9 cellular contexts compared by ENCODE assay signal in the genomic region with DNA sequence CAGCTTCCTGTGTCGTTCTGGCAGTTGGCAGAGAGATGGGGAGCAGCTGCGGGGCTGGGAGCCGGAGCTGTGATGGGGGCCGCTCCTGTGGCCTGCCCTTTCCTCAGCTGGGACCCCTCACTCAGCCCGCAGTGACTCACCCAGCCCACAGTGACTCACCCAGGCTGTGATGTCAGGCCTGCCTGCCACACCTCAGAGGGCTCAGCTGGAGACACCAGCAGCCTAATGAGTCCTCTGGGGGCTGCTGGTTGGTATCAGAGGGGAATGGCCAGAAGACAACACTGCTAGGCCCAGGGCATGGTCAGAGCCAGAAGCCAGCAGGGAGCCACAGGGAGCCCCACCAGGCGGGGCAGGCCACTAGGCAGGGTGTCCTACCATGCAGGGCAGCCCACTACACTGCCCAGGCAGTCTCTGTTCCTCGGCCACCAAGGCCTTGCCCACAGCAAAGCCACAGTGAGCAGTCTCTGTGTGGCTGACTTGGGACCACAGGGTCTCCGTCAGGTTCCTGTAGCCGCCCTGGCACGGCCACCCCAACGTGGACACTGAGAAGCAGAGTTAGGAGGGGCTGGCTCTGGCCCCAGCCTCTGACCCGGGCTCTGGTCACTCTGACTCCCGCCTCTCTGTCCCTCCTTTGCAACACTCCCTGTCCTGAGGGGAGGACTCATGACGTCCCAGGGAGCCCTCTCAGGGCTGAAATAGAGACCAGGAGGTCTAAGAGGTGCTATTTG. TPM values are rescaled to one million over a fixed set of nuclear protein-coding genes. Genes with fewer than 3 reads are reported as not detected.
A peak's percentile ranks its signal among the peaks of the same experiment; 100 is the strongest.
DNase-seq lines count a peak whose midpoint lies in the region; ATAC-seq and TF ChIP-seq lines count a peak whose summit lies in the region.
"Had no signal": no experiment of that assay in that cellular context is flagged by ENCODE, and none has a peak within 500 bp of the region (broad histone marks: within the 10 kb centered on the region; RNA-seq: fewer than 3 reads in every experiment).

No MANE protein-coding gene starts in this region.

- peak; percentile 56 for ATAC-seq in GM18867 (IDR thresholded peaks at IDR 0.05; ENCODE audit: unreplicated experiment)

- H3K4me1 ChIP-seq in HUES6 (ENCODE audit: control insufficient read depth, insufficient read depth, low read length), result peaks cover 43% of the 10 kb centered on the region

- peak overlapping the region; percentile 35 for H3K9ac ChIP-seq in HUES6 (ENCODE audit: low read length)

- H3K9me3 ChIP-seq in HUES6 (ENCODE audit: control insufficient read depth, insufficient read depth, low read depth, low read length), result no peaks in the 10 kb centered on the region
- H3K9me3 ChIP-seq: neutrophil had no signal

- DNase-seq in activated CD8-positive, alpha-beta memory T cell treated with anti-CD3 and anti-CD28 coated beads for 48 hours (ENCODE audit: low read depth in 2 of 3, low spot score in 2 of 3), result peak; percentile 56 to 85 (median 68)
- DNase-seq in epithelial cell of proximal tubule (ENCODE audit: low read depth) (no peak), skeletal muscle cell (ENCODE audit: low read depth) (peak; percentile 55), NCI-H345 (lab: John Stamatoyannopoulos, UW) (no peak), NCI-H1694 (lab: John Stamatoyannopoulos, UW) (no peak), caudate nucleus (lab: John Stamatoyannopoulos, UW) (no peak)

- no peak overlapping the region for H3K4me3 ChIP-seq in HUES6 (ENCODE audit: low read depth, low read length)
- H3K4me3 ChIP-seq in epithelial cell of proximal tubule (ENCODE audit: low read depth, low read length), result peak overlapping the region; percentile 92
- H3K4me3 ChIP-seq in skeletal muscle cell (ENCODE audit: low read depth, low read length), result no peak overlapping the region

- no peaks in the 10 kb centered on the region for H3K36me3 ChIP-seq in HUES6 (ENCODE audit: control insufficient read depth, insufficient read depth, low read length)
- H3K36me3 ChIP-seq: neutrophil had no signal

- H3K27me3 ChIP-seq in HUES6 (ENCODE audit: control insufficient read depth, insufficient read depth, low read length), result peaks cover 3% of the 10 kb centered on the region; the same call in 1 of the 2 replicates

- H3K27ac ChIP-seq in HUES6 (ENCODE audit: low read depth, low read length) (no peak overlapping the region), caudate nucleus (ENCODE audit: low read depth, low read length) (no peak overlapping the region)
- H3K27ac ChIP-seq: neutrophil had no signal

- no peak for TF ChIP-seq CTCF in epithelial cell of proximal tubule (conservative IDR thresholded peaks at IDR 0.05; ENCODE audit: low read depth, low read length)

RNA-seq across cellular contexts. Expression of gene FXYD2, which starts 4.3 kb away (rescaled TPM):
- 109 and 286 TPM in 2 replicates for total RNA-seq in epithelial cell of proximal tubule

RNA-seq across cellular contexts. Expression of gene DSCAML1, which starts 31.8 kb away (rescaled TPM):
- 0.29 and 4.0 TPM in 2 replicates for total RNA-seq in epithelial cell of proximal tubule

RNA-seq across cellular contexts. Expression of gene FXYD6, which starts 47.7 kb away (rescaled TPM):
- total RNA-seq in epithelial cell of proximal tubule, result 23.9 and 71.2 TPM in 2 replicates

Comparison
In these comparisons a context has a peak if more than half of its experiments do, and no peak if none do; other contexts are left out.
1. DNase-seq: peak in activated CD8-positive, alpha-beta memory T cell treated with anti-CD3 and anti-CD28 coated beads for 48 hours (3 of 3) and skeletal muscle cell (single experiment); none in epithelial cell of proximal tubule (single experiment), NCI-H345 (single experiment), NCI-H1694 (single experiment) and caudate nucleus (0 of 61).